In genomic region chr11:20355221-20356219, GRCh38 we compare ENCODE assay signal across 10 cellular contexts. TPM values are rescaled to one million over a fixed set of nuclear protein-coding genes. Genes with fewer than 3 reads are reported as not detected.
DNase-seq lines count a peak whose midpoint lies in the region; ATAC-seq lines count a peak whose summit lies in the region.
"Had no signal": no experiment of that assay in that cellular context is flagged by ENCODE, and none has a peak within 500 bp of the region (broad histone marks: within the 10 kb centered on the region; RNA-seq: fewer than 3 reads in every experiment).

No MANE protein-coding gene starts in this region.

- peaks cover 1 to 11% (median 5%) of the 10 kb centered on the region in 4 donors for H3K4me1 Mint-ChIP-seq in CD4-positive, CD25-positive, alpha-beta regulatory T cell
- H3K4me1 Mint-ChIP-seq in activated naive CD4-positive, alpha-beta T cell treated with anti-CD3 and anti-CD28 coated beads, Interleukin-2, amount 10 ng/mL, durations not matched to agents 7 days and 5 days = peaks cover 13% of the 10 kb centered on the region

- H3K27me3 Mint-ChIP-seq in CD4-positive, CD25-positive, alpha-beta regulatory T cell = peaks cover 27% of the 10 kb centered on the region
- H3K27me3 Mint-ChIP-seq in activated naive CD4-positive, alpha-beta T cell treated with anti-CD3 and anti-CD28 coated beads, Interleukin-2, amount 10 ng/mL, durations not matched to agents 7 days and 5 days = peaks cover 17% of the 10 kb centered on the region

- H3K36me3 Mint-ChIP-seq in CD4-positive, CD25-positive, alpha-beta regulatory T cell = no peaks in the 10 kb centered on the region
- peaks cover 6% of the 10 kb centered on the region for H3K36me3 Mint-ChIP-seq in activated naive CD4-positive, alpha-beta T cell treated with anti-CD3 and anti-CD28 coated beads, Interleukin-2, amount 10 ng/mL, durations not matched to agents 7 days and 5 days
- H3K36me3 Mint-ChIP-seq: natural killer cell treated with Interleukin-12 subunit alpha and Interleukin-12 subunit beta and Interleukin-15 and Interleukin-18, amount 100 ng/mL, for 72 hours had no signal

- no peaks in the 10 kb centered on the region for H3K9me3 ChIP-seq in CD4-positive, CD25-positive, alpha-beta regulatory T cell (ENCODE audit: control insufficient read depth in 2 of 2, low read length in 2 of 2)
- H3K9me3 ChIP-seq: SJSA1 had no signal

- H3K27ac Mint-ChIP-seq in CD4-positive, CD25-positive, alpha-beta regulatory T cell = no peak overlapping the region
- no peak overlapping the region for H3K27ac Mint-ChIP-seq in activated naive CD4-positive, alpha-beta T cell treated with anti-CD3 and anti-CD28 coated beads, Interleukin-2, amount 10 ng/mL, durations not matched to agents 7 days and 5 days
- H3K27ac Mint-ChIP-seq: natural killer cell treated with Interleukin-12 subunit alpha and Interleukin-12 subunit beta and Interleukin-15 and Interleukin-18, amount 100 ng/mL, for 72 hours had no signal

- CTCF ChIA-PET in activated naive CD4-positive, alpha-beta T cell treated with anti-CD3 and anti-CD28 coated beads, Interleukin-2, amount 10 ng/mL, durations not matched to agents 7 days and 5 days (lab: Charles Lee) = interaction anchor here (1.1 to 6.3 kb wide), 8 partner anchors 9 to 228 kb away, joined by 3 to 96 read pairs (median 6); partner anchors contain the start of gene HTATIP2

- peak; percentile 83 to 84 for ATAC-seq in CD4-positive, CD25-positive, alpha-beta regulatory T cell (ENCODE audit: low read depth in 2 of 2)
- ATAC-seq in GM18858 (IDR thresholded peaks at IDR 0.05; ENCODE audit: unreplicated experiment) (peak; percentile 57), HG02970 (IDR thresholded peaks at IDR 0.05; ENCODE audit: low FRiP score, unreplicated experiment) (peak; percentile 61)

- no peaks in the 10 kb centered on the region for H3K36me3 ChIP-seq in CD4-positive, CD25-positive, alpha-beta regulatory T cell (ENCODE audit: control insufficient read depth, insufficient read depth, low read length)
- H3K36me3 ChIP-seq: SJSA1 had no signal

- peaks cover 11% of the 10 kb centered on the region for H3K27me3 ChIP-seq in CD4-positive, CD25-positive, alpha-beta regulatory T cell (ENCODE audit: control insufficient read depth, insufficient read depth, low read length)

- no peaks in the 10 kb centered on the region for H3K9me3 Mint-ChIP-seq in CD4-positive, CD25-positive, alpha-beta regulatory T cell
- H3K9me3 Mint-ChIP-seq in activated naive CD4-positive, alpha-beta T cell treated with anti-CD3 and anti-CD28 coated beads, Interleukin-2, amount 10 ng/mL, durations not matched to agents 7 days and 5 days = peaks cover 2% of the 10 kb centered on the region
- H3K9me3 Mint-ChIP-seq: natural killer cell treated with Interleukin-12 subunit alpha and Interleukin-12 subunit beta and Interleukin-15 and Interleukin-18, amount 100 ng/mL, for 72 hours had no signal

- H3K4me3 Mint-ChIP-seq in CD4-positive, CD25-positive, alpha-beta regulatory T cell = no peak overlapping the region
- H3K4me3 Mint-ChIP-seq in activated naive CD4-positive, alpha-beta T cell treated with anti-CD3 and anti-CD28 coated beads, Interleukin-2, amount 10 ng/mL, durations not matched to agents 7 days and 5 days = no peak overlapping the region
- H3K4me3 Mint-ChIP-seq: natural killer cell treated with Interleukin-12 subunit alpha and Interleukin-12 subunit beta and Interleukin-15 and Interleukin-18, amount 100 ng/mL, for 72 hours had no signal

- no peaks in the 10 kb centered on the region for H3K4me1 ChIP-seq in CD4-positive, CD25-positive, alpha-beta regulatory T cell (ENCODE audit: control insufficient read depth, insufficient read depth, low read length, poor library complexity, severe bottlenecking)

- no peak overlapping the region for H3K4me3 ChIP-seq in CD4-positive, CD25-positive, alpha-beta regulatory T cell (ENCODE audit: low read depth, low read length)
- H3K4me3 ChIP-seq: SJSA1 had no signal

- peak in 2 of 3 donors; percentile 22 to 67 for DNase-seq in CD4-positive, CD25-positive, alpha-beta regulatory T cell
- DNase-seq in NCI-H510A treated with DMSO at 0.1 percent for 48 hours (lab: John Stamatoyannopoulos, UW) (peak; percentile 34), hepatic stellate cell (ENCODE audit: low spot score) (peak; percentile 37), HPDE6-E6E7 (ENCODE audit: extremely low spot score) (no peak)
- DNase-seq in activated naive CD4-positive, alpha-beta T cell treated with anti-CD3 and anti-CD28 coated beads, Interleukin-2, amount 10 ng/mL, durations not matched to agents 7 days and 5 days = peak; percentile 63
- DNase-seq in stimulated activated CD8-positive, alpha-beta memory T cell treated with anti-CD3 and anti-CD28 coated beads, Interleukin-4, amount 100 ng/mL, for 48 hours = peak; percentile 41

- H3K27ac ChIP-seq in CD4-positive, CD25-positive, alpha-beta regulatory T cell (ENCODE audit: insufficient read depth, low read length, poor library complexity, severe bottlenecking) = no peak overlapping the region
- H3K27ac ChIP-seq: SJSA1 had no signal

RNA-seq across cellular contexts. Expression of gene HTATIP2, which starts 8.0 kb away (rescaled TPM):
- total RNA-seq in CD4-positive, CD25-positive, alpha-beta regulatory T cell = 25.6 TPM
- polyA plus RNA-seq in CD4-positive, CD25-positive, alpha-beta regulatory T cell = 100 to 1,000 TPM in 3 of 4 donors, 10 to 100 TPM in 1; 84.2 to 112 (median 110) TPM

RNA-seq across cellular contexts. Expression of gene PRMT3, which starts 32.0 kb away (rescaled TPM):
- 12.3 TPM for total RNA-seq in CD4-positive, CD25-positive, alpha-beta regulatory T cell
- polyA plus RNA-seq in CD4-positive, CD25-positive, alpha-beta regulatory T cell = 10 to 100 TPM in 1 of 4 donors, 1 to 10 TPM in 3; 5.6 to 13.1 (median 7.1) TPM
